ENCODE assay signal across 8 cellular contexts in genomic region chr18:62584241-62585120, GRCh38.
DNase-seq lines count a peak whose midpoint lies in the region; ATAC-seq lines count a peak whose summit lies in the region.

No MANE protein-coding gene starts in this region.

- H3K27ac Mint-ChIP-seq in activated CD4-positive, alpha-beta memory T cell treated with anti-CD3 and anti-CD28 coated beads, Interleukin-2, amount 10 ng/mL, durations not matched to agents 7 days and 5 days, result peak overlapping the region; percentile 89

- H3K4me1 Mint-ChIP-seq in activated CD4-positive, alpha-beta memory T cell treated with anti-CD3 and anti-CD28 coated beads, Interleukin-2, amount 10 ng/mL, durations not matched to agents 7 days and 5 days, result peaks cover 48% of the 10 kb centered on the region

- peak overlapping the region; percentile 12 for H3K4me3 Mint-ChIP-seq in activated CD4-positive, alpha-beta memory T cell treated with anti-CD3 and anti-CD28 coated beads, Interleukin-2, amount 10 ng/mL, durations not matched to agents 7 days and 5 days

- no peaks in the 10 kb centered on the region for H3K27me3 Mint-ChIP-seq in activated CD4-positive, alpha-beta memory T cell treated with anti-CD3 and anti-CD28 coated beads, Interleukin-2, amount 10 ng/mL, durations not matched to agents 7 days and 5 days

- peak; percentile 89 for DNase-seq in CD1c-positive myeloid dendritic cell (ENCODE audit: extremely low spot score)
- peak; percentile 96 for DNase-seq in NCI-H69 (lab: John Stamatoyannopoulos, UW)
- peak; percentile 85 for DNase-seq in activated CD4-positive, alpha-beta memory T cell treated with anti-CD3 and anti-CD28 coated beads, Interleukin-2, amount 10 ng/mL, durations not matched to agents 7 days and 5 days
- DNase-seq in ecto neural progenitor cell (ENCODE audit: low spot score), result peak; percentile 87
- DNase-seq in lung microvascular endothelial cell (ENCODE audit: low read depth in 2 of 2), result peak; percentile 90 to 94
- DNase-seq in stimulated activated CD8-positive, alpha-beta memory T cell treated with anti-CD3 and anti-CD28 coated beads, Interleukin-12 subunit alpha, Interleukin-12 subunit beta, amount 100 ng/mL, for 4 hours (ENCODE audit: low read depth), result peak; percentile 55

- CTCF ChIA-PET in activated CD4-positive, alpha-beta memory T cell treated with anti-CD3 and anti-CD28 coated beads, Interleukin-2, amount 10 ng/mL, durations not matched to agents 7 days and 5 days (lab: Charles Lee), result interaction anchor here (1.4 to 2.5 kb wide), 11 partner anchors 9 to 403 kb away, joined by 4 to 23 read pairs (median 6); no protein-coding TSS in a partner anchor

- H3K36me3 Mint-ChIP-seq in activated CD4-positive, alpha-beta memory T cell treated with anti-CD3 and anti-CD28 coated beads, Interleukin-2, amount 10 ng/mL, durations not matched to agents 7 days and 5 days (ENCODE audit: low read depth), result peaks cover 39% of the 10 kb centered on the region

- ATAC-seq in GM19324 (IDR thresholded peaks at IDR 0.05; ENCODE audit: low FRiP score, unreplicated experiment) (peak; percentile 75), HG03460 (IDR thresholded peaks at IDR 0.05; ENCODE audit: unreplicated experiment) (peak; percentile 87)

- POLR2A ChIA-PET in activated CD4-positive, alpha-beta memory T cell treated with anti-CD3 and anti-CD28 coated beads, Interleukin-2, amount 10 ng/mL, durations not matched to agents 7 days and 5 days (lab: Charles Lee), result interaction anchor here (0.8 to 4.2 kb wide), 8 partner anchors 27 to 397 kb away, joined by 3 to 12 read pairs (median 3); partner anchors contain the start of genes PIGN, RELCH and ZCCHC2

- H3K9me3 Mint-ChIP-seq in activated CD4-positive, alpha-beta memory T cell treated with anti-CD3 and anti-CD28 coated beads, Interleukin-2, amount 10 ng/mL, durations not matched to agents 7 days and 5 days, result no peaks in the 10 kb centered on the region

Comparison
In these comparisons a context has a peak if more than half of its experiments do, and no peak if none do; other contexts are left out.
1. Peak in every context shown above with its lines: DNase-seq and ATAC-seq.